ENCODE assay signal across 8 cellular contexts in the genomic region with DNA sequence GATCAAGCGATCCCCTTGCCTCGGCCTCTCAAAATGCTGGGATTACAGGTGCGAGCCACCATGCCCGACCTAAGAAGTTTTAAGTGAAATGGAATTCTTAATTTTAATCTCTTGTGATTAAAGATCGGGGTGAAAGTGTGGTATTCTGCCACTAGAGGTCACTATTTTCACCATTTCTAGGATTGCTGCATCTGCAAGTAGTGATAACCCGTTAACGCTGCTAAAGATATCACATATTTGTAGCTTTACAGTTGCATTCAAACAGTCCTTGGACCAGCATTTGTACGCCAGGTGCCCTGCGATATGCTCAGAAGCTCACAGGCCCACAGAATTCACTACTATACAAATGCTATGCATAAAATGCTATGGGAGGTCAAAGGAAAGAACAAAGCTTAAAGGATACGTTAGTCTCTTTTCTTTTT. TPM values are rescaled to one million over a fixed set of nuclear protein-coding genes. Genes with fewer than 3 reads are reported as not detected.
DNase-seq lines count a peak whose midpoint lies in the region; ATAC-seq, FAIRE-seq and TF ChIP-seq lines count a peak whose summit lies in the region.

No MANE protein-coding gene starts in this region.

- no peaks in the 10 kb centered on the region for H3F3A ChIP-seq in GM23338 (replicated peaks; ENCODE audit: low read depth)

- ATAC-seq in CD4-positive, alpha-beta T cell (ENCODE audit: poor library complexity) = peak; percentile 87
- peak; percentile 64 for ATAC-seq in GM23338
- peak; percentile 70 to 81 for ATAC-seq in stimulated activated naive B cell treated with anti-CD40 and anti-IgM and Interleukin-4, amounts not matched to agents 10 μg/mL and 1 μg/mL and 100 μg/mL, for 72 hours (replicated peaks)
- no peak for ATAC-seq in HG02571 (IDR thresholded peaks at IDR 0.05; ENCODE audit: unreplicated experiment)

- H3K4me3 ChIP-seq in GM23338 (no peak overlapping the region), astrocyte (ENCODE audit: insufficient read depth, low read depth, low read length) (no peak overlapping the region)

- H3K4me1 ChIP-seq in GM23338 (ENCODE audit: insufficient read depth) = 0 out of 2 replicates have a peak, but pooled peaks cover 5% of the 10 kb centered on the region
- no peaks in the 10 kb centered on the region for H3K4me1 ChIP-seq in astrocyte (ENCODE audit: insufficient read depth, low read length)

- no peaks in the 10 kb centered on the region for H3K9me3 Mint-ChIP-seq in CD4-positive, alpha-beta T cell
- H3K9me3 Mint-ChIP-seq in GM23338 = no peaks in the 10 kb centered on the region
- no peaks in the 10 kb centered on the region for H3K9me3 Mint-ChIP-seq in astrocyte (ENCODE audit: unreplicated experiment)
- no peaks in the 10 kb centered on the region for H3K9me3 Mint-ChIP-seq in stimulated activated naive B cell treated with anti-CD40 and anti-IgM and Interleukin-4, amounts not matched to agents 10 μg/mL and 1 μg/mL and 100 μg/mL, for 72 hours
- no peaks in the 10 kb centered on the region for H3K9me3 Mint-ChIP-seq in activated T-helper 1 cell treated with anti-CD3 and anti-CD28 coated beads, Interleukin-12 subunit alpha, Interleukin-12 subunit beta, Interleukin-2, Interleukin-4 antibody, amounts not matched to agents 30 ng/mL and 10 ng/mL and 1 ng/mL, durations not matched to agents 14 hours and 24 hours and 36 hours

- no peaks in the 10 kb centered on the region for H3K27me3 Mint-ChIP-seq in CD4-positive, alpha-beta T cell
- no peaks in the 10 kb centered on the region for H3K27me3 Mint-ChIP-seq in GM23338 (ENCODE audit: insufficient read depth, low read depth, poor library complexity)
- H3K27me3 Mint-ChIP-seq in astrocyte (ENCODE audit: low read depth, unreplicated experiment) = peaks cover 3% of the 10 kb centered on the region
- H3K27me3 Mint-ChIP-seq in stimulated activated naive B cell treated with anti-CD40 and anti-IgM and Interleukin-4, amounts not matched to agents 10 μg/mL and 1 μg/mL and 100 μg/mL, for 72 hours = no peaks in the 10 kb centered on the region
- H3K27me3 Mint-ChIP-seq in activated T-helper 1 cell treated with anti-CD3 and anti-CD28 coated beads, Interleukin-12 subunit alpha, Interleukin-12 subunit beta, Interleukin-2, Interleukin-4 antibody, amounts not matched to agents 30 ng/mL and 10 ng/mL and 1 ng/mL, durations not matched to agents 14 hours and 24 hours and 36 hours (ENCODE audit: insufficient read depth) = no peaks in the 10 kb centered on the region

- CTCF ChIA-PET in CD4-positive, alpha-beta T cell (lab: Charles Lee) = interaction anchor here (0.5 to 1.9 kb wide), 17 partner anchors 9 to 444 kb away, joined by 3 to 16 read pairs (median 4); a partner anchor contains a TSS

- POLR2A ChIA-PET in CD4-positive, alpha-beta T cell (lab: Charles Lee) = interaction anchor here (0.7 to 2.1 kb wide), 4 partner anchors 42 to 440 kb away, joined by 3 to 15 read pairs (median 4); a partner anchor contains a TSS

- H3K36me3 Mint-ChIP-seq in CD4-positive, alpha-beta T cell (ENCODE audit: low read depth) = no peaks in the 10 kb centered on the region
- H3K36me3 Mint-ChIP-seq in GM23338 (ENCODE audit: low read depth) (no peaks in the 10 kb centered on the region), astrocyte (ENCODE audit: low read depth, unreplicated experiment) (no peaks in the 10 kb centered on the region)
- peaks cover 1 to 3% of the 10 kb centered on the region in 2 donors for H3K36me3 Mint-ChIP-seq in stimulated activated naive B cell treated with anti-CD40 and anti-IgM and Interleukin-4, amounts not matched to agents 10 μg/mL and 1 μg/mL and 100 μg/mL, for 72 hours
- H3K36me3 Mint-ChIP-seq in activated T-helper 1 cell treated with anti-CD3 and anti-CD28 coated beads, Interleukin-12 subunit alpha, Interleukin-12 subunit beta, Interleukin-2, Interleukin-4 antibody, amounts not matched to agents 30 ng/mL and 10 ng/mL and 1 ng/mL, durations not matched to agents 14 hours and 24 hours and 36 hours (ENCODE audit: low read depth) = no peaks in the 10 kb centered on the region

- H3K9ac ChIP-seq in astrocyte (ENCODE audit: low read length) = no peak overlapping the region

- TF ChIP-seq CTCF in CD4-positive, alpha-beta T cell (IDR thresholded peaks at IDR 0.05) = peak; percentile 88
- TF ChIP-seq CTCF in GM23338 (conservative IDR thresholded peaks at IDR 0.05; ENCODE audit: low read depth in 2 of 2) (peak; percentile 71 to 82), astrocyte (IDR thresholded peaks at IDR 0.05; ENCODE audit: insufficient read depth, low read depth, low read length) (peak; percentile 80)

- no peak overlapping the region for H3K27ac ChIP-seq in CD4-positive, alpha-beta T cell (ENCODE audit: low read depth, low read length)
- H3K27ac ChIP-seq in GM23338 (ENCODE audit: low read depth) (no peak overlapping the region), astrocyte (ENCODE audit: low read depth, low read length) (no peak overlapping the region)

- no peaks in the 10 kb centered on the region for H3K4me1 Mint-ChIP-seq in CD4-positive, alpha-beta T cell (ENCODE audit: low read depth)
- H3K4me1 Mint-ChIP-seq in GM23338 (peaks cover 3% of the 10 kb centered on the region; the same call in 2 of the 3 replicates), astrocyte (ENCODE audit: low read depth, unreplicated experiment) (peaks cover 4% of the 10 kb centered on the region)
- peaks cover 0 to 6% of the 10 kb centered on the region in 2 donors for H3K4me1 Mint-ChIP-seq in stimulated activated naive B cell treated with anti-CD40 and anti-IgM and Interleukin-4, amounts not matched to agents 10 μg/mL and 1 μg/mL and 100 μg/mL, for 72 hours
- H3K4me1 Mint-ChIP-seq in activated T-helper 1 cell treated with anti-CD3 and anti-CD28 coated beads, Interleukin-12 subunit alpha, Interleukin-12 subunit beta, Interleukin-2, Interleukin-4 antibody, amounts not matched to agents 30 ng/mL and 10 ng/mL and 1 ng/mL, durations not matched to agents 14 hours and 24 hours and 36 hours (ENCODE audit: low read depth) = peaks cover 4% of the 10 kb centered on the region

- H4K20me1 ChIP-seq in GM23338 (replicated peaks; ENCODE audit: insufficient read depth) (no peaks in the 10 kb centered on the region), astrocyte (ENCODE audit: insufficient read depth, low read length) (no peaks in the 10 kb centered on the region)

- no peaks in the 10 kb centered on the region for H3K9me2 ChIP-seq in GM23338 (ENCODE audit: insufficient read depth)

- H3K4me2 ChIP-seq in GM23338 (no peak overlapping the region), astrocyte (ENCODE audit: low read length) (no peak overlapping the region)

- H3K27me3 ChIP-seq in CD4-positive, alpha-beta T cell (ENCODE audit: control insufficient read depth, insufficient read depth, low read length) = no peaks in the 10 kb centered on the region
- no peaks in the 10 kb centered on the region for H3K27me3 ChIP-seq in GM23338 (ENCODE audit: insufficient read depth)
- H3K27me3 ChIP-seq in astrocyte (ENCODE audit: insufficient read depth, low read length) = no peaks in the 10 kb centered on the region

- no peak overlapping the region for H2AFZ ChIP-seq in GM23338
- peak overlapping the region; percentile 20 for H2AFZ ChIP-seq in astrocyte (ENCODE audit: low read depth, low read length)

- H3K4me3 Mint-ChIP-seq in CD4-positive, alpha-beta T cell = no peak overlapping the region
- H3K4me3 Mint-ChIP-seq in GM23338 = no peak overlapping the region
- H3K4me3 Mint-ChIP-seq in astrocyte (ENCODE audit: unreplicated experiment) = no peak overlapping the region
- no peak overlapping the region for H3K4me3 Mint-ChIP-seq in stimulated activated naive B cell treated with anti-CD40 and anti-IgM and Interleukin-4, amounts not matched to agents 10 μg/mL and 1 μg/mL and 100 μg/mL, for 72 hours
- no peak overlapping the region for H3K4me3 Mint-ChIP-seq in activated T-helper 1 cell treated with anti-CD3 and anti-CD28 coated beads, Interleukin-12 subunit alpha, Interleukin-12 subunit beta, Interleukin-2, Interleukin-4 antibody, amounts not matched to agents 30 ng/mL and 10 ng/mL and 1 ng/mL, durations not matched to agents 14 hours and 24 hours and 36 hours

- intact Hi-C loops in CD4-positive, alpha-beta T cell (cut with DNase I, micrococcal nuclease) = loop anchor here (1.0 to 5.0 kb wide), 6 partner anchors 43 to 444 kb away; a partner anchor contains a TSS
- intact Hi-C loops in activated T-helper 1 cell treated with anti-CD3 and anti-CD28 coated beads, Interleukin-12 subunit alpha, Interleukin-12 subunit beta, Interleukin-2, Interleukin-4 antibody, amounts not matched to agents 30 ng/mL and 10 ng/mL and 1 ng/mL, durations not matched to agents 14 hours and 24 hours and 36 hours (cut with micrococcal nuclease) = loop anchor here (1.0 to 5.0 kb wide), 4 partner anchors 43 to 159 kb away; no protein-coding TSS in a partner anchor

- H3K9me3 ChIP-seq in CD4-positive, alpha-beta T cell (ENCODE audit: control insufficient read depth, low read length) = no peaks in the 10 kb centered on the region
- H3K9me3 ChIP-seq in astrocyte (ENCODE audit: insufficient read depth, low read depth, low read length) = no peaks in the 10 kb centered on the region

- DNase-seq in CD4-positive, alpha-beta T cell = peak in 1 of 10 experiments; percentile 18
- peak; percentile 80 for DNase-seq in GM23338 (ENCODE audit: low spot score)
- peak; percentile 88 for DNase-seq in NCI-H510A treated with DMSO at 0.1 percent for 48 hours (lab: John Stamatoyannopoulos, UW)
- DNase-seq in astrocyte (ENCODE audit: low read depth) = peak; percentile 36
- peak; percentile 59 for DNase-seq in iPS-NIHi7 (ENCODE audit: extremely low spot score)
- no peak for DNase-seq in stimulated activated naive B cell treated with anti-CD40 and anti-IgM and Interleukin-4, amounts not matched to agents 10 μg/mL and 1 μg/mL and 100 μg/mL, for 72 hours
- DNase-seq in activated T-helper 1 cell treated with anti-CD3 and anti-CD28 coated beads, Interleukin-12 subunit alpha, Interleukin-12 subunit beta, Interleukin-2, Interleukin-4 antibody, amounts not matched to agents 30 ng/mL and 10 ng/mL and 1 ng/mL, durations not matched to agents 14 hours and 24 hours and 36 hours (ENCODE audit: low spot score) = no peak

- no peak for FAIRE-seq in astrocyte (lab: Jason Lieb, UNC)

- no peaks in the 10 kb centered on the region; the same call in 1 of the 2 replicates for H3K36me3 ChIP-seq in GM23338 (ENCODE audit: insufficient read depth)
- H3K36me3 ChIP-seq in astrocyte (ENCODE audit: insufficient read depth, low read length) = no peaks in the 10 kb centered on the region

- no peak overlapping the region for H3K27ac Mint-ChIP-seq in CD4-positive, alpha-beta T cell
- no peak overlapping the region for H3K27ac Mint-ChIP-seq in GM23338
- H3K27ac Mint-ChIP-seq in astrocyte (ENCODE audit: unreplicated experiment) = no peak overlapping the region
- no peak overlapping the region for H3K27ac Mint-ChIP-seq in stimulated activated naive B cell treated with anti-CD40 and anti-IgM and Interleukin-4, amounts not matched to agents 10 μg/mL and 1 μg/mL and 100 μg/mL, for 72 hours
- H3K27ac Mint-ChIP-seq in activated T-helper 1 cell treated with anti-CD3 and anti-CD28 coated beads, Interleukin-12 subunit alpha, Interleukin-12 subunit beta, Interleukin-2, Interleukin-4 antibody, amounts not matched to agents 30 ng/mL and 10 ng/mL and 1 ng/mL, durations not matched to agents 14 hours and 24 hours and 36 hours = no peak overlapping the region

- H3K79me2 ChIP-seq in GM23338 (replicated peaks; ENCODE audit: insufficient read depth) (no peaks in the 10 kb centered on the region), astrocyte (ENCODE audit: insufficient read depth, low read length) (no peaks in the 10 kb centered on the region)

RNA-seq across cellular contexts. Expression of a gene that starts 19.3 kb away (rescaled TPM):
- 1 to 10 TPM; 1.0 to 1.4 TPM for total RNA-seq in CD4-positive, alpha-beta T cell
- 0.16 and 0.31 TPM in 2 replicates for total RNA-seq in GM23338 (2014; rRNA removed; shearing (Covaris generic))
- polyA plus RNA-seq in GM23338 (2016; fragmentation: Nextera tagmentation; extraction: Ambion mirVana) = 0.13 and 0.61 TPM in 2 replicates
- 0.60 and 0.82 TPM in 2 replicates for total RNA-seq in astrocyte
- 0.93 and 1.3 TPM in 2 replicates for total RNA-seq in activated T-helper 1 cell treated with anti-CD3 and anti-CD28 coated beads, Interleukin-12 subunit alpha, Interleukin-12 subunit beta, Interleukin-2, Interleukin-4 antibody, amounts not matched to agents 30 ng/mL and 10 ng/mL and 1 ng/mL, durations not matched to agents 14 hours and 24 hours and 36 hours

RNA-seq across cellular contexts. Expression of a gene that starts 41.1 kb away (rescaled TPM):
- total RNA-seq in CD4-positive, alpha-beta T cell = 10 to 100 TPM; 29.9 to 31.1 TPM
- total RNA-seq in GM23338 (2014; rRNA removed; shearing (Covaris generic)) = 55.2 and 55.8 TPM in 2 replicates
- polyA plus RNA-seq in GM23338 (2016; fragmentation: Nextera tagmentation; extraction: Ambion mirVana) = 129 and 130 TPM in 2 replicates
- total RNA-seq in astrocyte = 58.2 and 62.9 TPM in 2 replicates
- 87.6 and 88.7 TPM in 2 replicates for total RNA-seq in activated T-helper 1 cell treated with anti-CD3 and anti-CD28 coated beads, Interleukin-12 subunit alpha, Interleukin-12 subunit beta, Interleukin-2, Interleukin-4 antibody, amounts not matched to agents 30 ng/mL and 10 ng/mL and 1 ng/mL, durations not matched to agents 14 hours and 24 hours and 36 hours

RNA-seq across cellular contexts. Expression of a gene that starts 41.6 kb away (rescaled TPM):
- 100 to 1,000 TPM; 184 to 185 TPM for total RNA-seq in CD4-positive, alpha-beta T cell
- total RNA-seq in GM23338 (2014; rRNA removed; shearing (Covaris generic)) = 19.9 and 22.1 TPM in 2 replicates
- polyA plus RNA-seq in GM23338 (2016; fragmentation: Nextera tagmentation; extraction: Ambion mirVana) = 6.7 and 8.0 TPM in 2 replicates
- total RNA-seq in astrocyte = 21.3 and 22.2 TPM in 2 replicates
- total RNA-seq in activated T-helper 1 cell treated with anti-CD3 and anti-CD28 coated beads, Interleukin-12 subunit alpha, Interleukin-12 subunit beta, Interleukin-2, Interleukin-4 antibody, amounts not matched to agents 30 ng/mL and 10 ng/mL and 1 ng/mL, durations not matched to agents 14 hours and 24 hours and 36 hours = 26.6 and 29.5 TPM in 2 replicates

Comparison
In these comparisons a context has a peak if more than half of its experiments do, and no peak if none do; other contexts are left out.
1. DNase-seq: peak in GM23338 (single experiment), NCI-H510A treated with DMSO at 0.1 percent for 48 hours (single experiment), astrocyte (single experiment) and iPS-NIHi7 (single experiment); none in stimulated activated naive B cell treated with anti-CD40 and anti-IgM and Interleukin-4, amounts not matched to agents 10 μg/mL and 1 μg/mL and 100 μg/mL, for 72 hours (single experiment) and activated T-helper 1 cell treated with anti-CD3 and anti-CD28 coated beads, Interleukin-12 subunit alpha, Interleukin-12 subunit beta, Interleukin-2, Interleukin-4 antibody, amounts not matched to agents 30 ng/mL and 10 ng/mL and 1 ng/mL, durations not matched to agents 14 hours and 24 hours and 36 hours (single experiment).
2. Peak in every context shown above with its lines, with median percentiles within 50 percentile points of each other: CTCF ChIP-seq.